ENCODE assay signal across 12 cellular contexts in genomic region chr10:75107756-75108683, GRCh38. TPM values are rescaled to one million over a fixed set of nuclear protein-coding genes. Genes with fewer than 3 reads are reported as not detected.
DNase-seq lines count a peak whose midpoint lies in the region; ATAC-seq, FAIRE-seq and TF ChIP-seq lines count a peak whose summit lies in the region.
"Had no signal": no experiment of that assay in that cellular context is flagged by ENCODE, and none has a peak within 500 bp of the region (broad histone marks: within the 10 kb centered on the region; RNA-seq: fewer than 3 reads in every experiment).

No MANE protein-coding gene starts in this region.

- no peak for FAIRE-seq in bronchial epithelial cell (lab: Jason Lieb, UNC)

- no peaks in the 10 kb centered on the region for H3K36me3 ChIP-seq in right atrium auricular region
- no peaks in the 10 kb centered on the region for H3K36me3 ChIP-seq in bronchial epithelial cell (ENCODE audit: control insufficient read depth, insufficient read depth, low read length)

- WGBS in right cardiac atrium: 81% methylated on average over 25 of the region's 25 CpGs

- H3K27ac ChIP-seq in right atrium auricular region (peak overlapping the region; percentile 97 to 99), right cardiac atrium (ENCODE audit: low read length) (no peak overlapping the region)

- peaks cover 0 to 37% of the 10 kb centered on the region in 2 donors for H3K4me1 ChIP-seq in right atrium auricular region
- peaks cover 3% of the 10 kb centered on the region for H3K4me1 ChIP-seq in right cardiac atrium (ENCODE audit: control insufficient read depth, insufficient read depth, low read length)

- H3K4me3 Mint-ChIP-seq in neural crest cell: peak overlapping the region; percentile 97
- no peak overlapping the region for H3K4me3 Mint-ChIP-seq in CD14-positive monocyte

- H3K36me3 Mint-ChIP-seq in neural crest cell (ENCODE audit: low read depth) (no peaks in the 10 kb centered on the region), CD14-positive monocyte (no peaks in the 10 kb centered on the region)

- intact Hi-C loops in right cardiac atrium (cut with DNase I) (loop anchor here in 1 of 4 donors (10.0 kb wide), 1 partner anchor 283 kb away; the partner anchor contains the start of gene KAT6B), CD14-positive monocyte (cut with micrococcal nuclease) (no loop called here)

- ATAC-seq in right cardiac atrium: no peak

- H3K27me3 ChIP-seq in right atrium auricular region (no peaks in the 10 kb centered on the region), right cardiac atrium (ENCODE audit: control insufficient read depth, insufficient read depth) (no peaks in the 10 kb centered on the region), bronchial epithelial cell (ENCODE audit: control insufficient read depth, insufficient read depth, low read length) (no peaks in the 10 kb centered on the region)

- H3K9me3 Mint-ChIP-seq in neural crest cell (no peaks in the 10 kb centered on the region), CD14-positive monocyte (no peaks in the 10 kb centered on the region)

- H3K27ac Mint-ChIP-seq in neural crest cell (ENCODE audit: unreplicated experiment) (peak overlapping the region; percentile 75), CD14-positive monocyte (peak overlapping the region in 1 of 7 donors; percentile 80)

- no peak for TF ChIP-seq POLR2A in erythroblast (IDR thresholded peaks at IDR 0.05; ENCODE audit: low read length)

- H3K27me3 Mint-ChIP-seq in neural crest cell (ENCODE audit: low read depth) (no peaks in the 10 kb centered on the region), CD14-positive monocyte (ENCODE audit: low read depth in 3 of 3) (peaks cover 0 to 4% (median 1%) of the 10 kb centered on the region in 3 donors)

- H3K4me1 Mint-ChIP-seq in neural crest cell (peaks cover 25% of the 10 kb centered on the region), CD14-positive monocyte (peaks cover 41% of the 10 kb centered on the region)

- H3K4me3 ChIP-seq in right atrium auricular region (no peak overlapping the region), right cardiac atrium (ENCODE audit: low read length) (no peak overlapping the region), bronchial epithelial cell (ENCODE audit: low read depth, low read length) (no peak overlapping the region)

- no peak for DNase-seq in right atrium auricular region (ENCODE audit: low spot score)
- no peak for DNase-seq in right cardiac atrium
- DNase-seq in bronchial epithelial cell (ENCODE audit: low read depth): peak; percentile 92
- no peak for DNase-seq in neural crest cell (ENCODE audit: low read depth, low spot score)
- DNase-seq in NCI-H2227 treated with DMSO at 0.1 percent for 48 hours (lab: John Stamatoyannopoulos, UW): no peak
- no peak for DNase-seq in KG1 (lab: John Stamatoyannopoulos, UW)
- no peak for DNase-seq in CD14-positive monocyte (ENCODE audit: low spot score)
- no peak for DNase-seq in erythroblast (lab: John Stamatoyannopoulos, UW)
- DNase-seq: Karpas-422; nucleus accumbens; stimulated activated CD4-positive, alpha-beta T cell treated with anti-CD3 and anti-CD28 coated beads, Interleukin-15, amount 100 ng/mL, for 24 hours; T-helper 9 cell had no signal

- no peak for TF ChIP-seq CTCF in right atrium auricular region (IDR thresholded peaks at IDR 0.05)
- TF ChIP-seq CTCF in bronchial epithelial cell (IDR thresholded peaks at IDR 0.05; ENCODE audit: insufficient read depth, low read length, severe bottlenecking): no peak
- no peak for TF ChIP-seq CTCF in neural crest cell (conservative IDR thresholded peaks at IDR 0.05)
- no peak for TF ChIP-seq CTCF in CD14-positive monocyte (IDR thresholded peaks at IDR 0.05)

- H3K9me3 ChIP-seq in right atrium auricular region (no peaks in the 10 kb centered on the region), right cardiac atrium (ENCODE audit: control insufficient read depth, low read length) (no peaks in the 10 kb centered on the region)

RNA-seq across cellular contexts. Expression of gene SAMD8, which starts 3.4 kb away (rescaled TPM):
- 10 to 100 TPM; 24.7 to 26.3 TPM for total RNA-seq in right atrium auricular region
- total RNA-seq in right cardiac atrium: 10 to 100 TPM; 21.4 to 26.7 (median 24.5) TPM
- polyA plus RNA-seq in right cardiac atrium: 8.8 TPM
- 25.5 and 36.0 TPM in 2 replicates for total RNA-seq in bronchial epithelial cell
- total RNA-seq in neural crest cell: 16.9 and 18.7 TPM in 2 replicates
- 10 to 100 TPM; 13.0 to 13.7 TPM for polyA plus RNA-seq in CD14-positive monocyte
